8 cellular contexts compared by ENCODE assay signal in the genomic region with DNA sequence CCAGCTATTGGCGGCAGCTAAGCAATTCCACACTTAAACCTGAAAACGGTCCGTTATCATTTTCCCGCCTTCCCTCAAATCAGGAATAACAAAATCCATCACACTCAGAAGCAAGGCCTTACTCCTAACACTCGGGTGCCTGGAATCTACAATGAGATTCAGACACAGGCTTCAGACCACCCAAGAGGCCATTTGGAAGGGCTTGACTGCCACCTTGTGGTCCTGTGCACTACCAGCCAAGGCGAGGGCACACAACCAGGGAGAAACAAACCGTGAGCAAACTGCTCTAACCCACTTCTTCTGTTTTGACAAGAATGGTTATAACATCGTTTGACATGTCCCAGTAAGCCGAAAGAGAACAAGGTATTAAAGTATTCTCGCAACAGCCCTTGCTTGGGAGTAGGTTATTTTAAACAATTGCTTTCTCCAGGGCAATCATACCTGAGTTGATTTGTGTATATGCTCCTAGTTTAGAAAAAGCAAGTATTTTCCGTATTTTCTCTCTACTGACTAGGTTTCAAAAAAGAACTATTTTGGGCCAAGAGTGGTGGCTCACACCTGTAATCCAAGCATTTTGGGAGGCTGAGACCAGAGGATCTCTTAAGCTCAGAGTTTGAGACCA. TPM values are rescaled to one million over a fixed set of nuclear protein-coding genes. Genes with fewer than 3 reads are reported as not detected.
DNase-seq lines count a peak whose midpoint lies in the region; ATAC-seq, FAIRE-seq and TF ChIP-seq lines count a peak whose summit lies in the region.

No MANE protein-coding gene starts in this region.

- no peak overlapping the region for H3K4me3 ChIP-seq in AG09309 (ENCODE audit: control insufficient read depth, low read depth, low read length)

- H3K4me3 Mint-ChIP-seq in activated T-cell treated with anti-CD3 and anti-CD28 coated beads, Interleukin-2, amount 50 U/mL, for 4 hours: no peak overlapping the region
- no peak overlapping the region for H3K4me3 Mint-ChIP-seq in progenitor cell of endocrine pancreas (ENCODE audit: low read depth)

- DNase-seq in AG09309 (ENCODE audit: low read depth) (peak; percentile 21), GM18507 (ENCODE audit: extremely low spot score, insufficient read length, low read depth) (no peak), NCI-H748 treated with DMSO at 0.1 percent for 48 hours (lab: John Stamatoyannopoulos, UW) (peak; percentile 12), glomerular endothelial cell (ENCODE audit: extremely low read depth, low read depth, low spot score) (peak; percentile 51), progenitor cell of endocrine pancreas (ENCODE audit: low spot score, unreplicated experiment) (peak; percentile 66)
- DNase-seq in activated T-cell treated with anti-CD3 and anti-CD28 coated beads, Interleukin-2, amount 50 U/mL, for 4 hours: peak; percentile 9

- H3K4me1 Mint-ChIP-seq in activated T-cell treated with anti-CD3 and anti-CD28 coated beads, Interleukin-2, amount 50 U/mL, for 4 hours (ENCODE audit: low read depth): no peaks in the 10 kb centered on the region
- H3K4me1 Mint-ChIP-seq in progenitor cell of endocrine pancreas (ENCODE audit: low read depth): no peaks in the 10 kb centered on the region

- H3K27ac Mint-ChIP-seq in progenitor cell of endocrine pancreas: no peak overlapping the region

- peaks cover 4% of the 10 kb centered on the region for H3K36me3 Mint-ChIP-seq in activated T-cell treated with anti-CD3 and anti-CD28 coated beads, Interleukin-2, amount 50 U/mL, for 4 hours (ENCODE audit: insufficient read depth)
- H3K36me3 Mint-ChIP-seq in progenitor cell of endocrine pancreas (ENCODE audit: insufficient read depth): no peaks in the 10 kb centered on the region

- peaks cover 4% of the 10 kb centered on the region for H3K27me3 Mint-ChIP-seq in activated T-cell treated with anti-CD3 and anti-CD28 coated beads, Interleukin-2, amount 50 U/mL, for 4 hours (ENCODE audit: low read depth)
- H3K27me3 Mint-ChIP-seq in progenitor cell of endocrine pancreas: peaks cover 11% of the 10 kb centered on the region

- TF ChIP-seq CTCF in AG09309 (IDR thresholded peaks at IDR 0.05; ENCODE audit: control insufficient read depth, insufficient read depth, low read depth, low read length, missing control alignments): peak; percentile 83
- peak; percentile 93 for TF ChIP-seq CTCF in progenitor cell of endocrine pancreas (IDR thresholded peaks at IDR 0.05; ENCODE audit: unreplicated experiment)

- no peaks in the 10 kb centered on the region for H3K9me3 Mint-ChIP-seq in activated T-cell treated with anti-CD3 and anti-CD28 coated beads, Interleukin-2, amount 50 U/mL, for 4 hours
- H3K9me3 Mint-ChIP-seq in progenitor cell of endocrine pancreas (ENCODE audit: low read depth): no peaks in the 10 kb centered on the region

- peak; percentile 73 for FAIRE-seq in GM18507 (lab: Jason Lieb, UNC)

- ATAC-seq in HG03103 (IDR thresholded peaks at IDR 0.05; ENCODE audit: low read depth, unreplicated experiment) (peak; percentile 82), GM21515 (IDR thresholded peaks at IDR 0.05; ENCODE audit: unreplicated experiment) (no peak)
- ATAC-seq in activated T-cell treated with anti-CD3 and anti-CD28 coated beads, Interleukin-2, amount 50 U/mL, for 4 hours: peak; percentile 61 to 62

RNA-seq across cellular contexts. Expression of gene TAFA4, which starts 40.1 kb away (rescaled TPM):
- total RNA-seq in activated T-cell treated with anti-CD3 and anti-CD28 coated beads, Interleukin-2, amount 50 U/mL, for 4 hours: not detected
- total RNA-seq in glomerular endothelial cell: not detected in 2 replicates
- total RNA-seq in progenitor cell of endocrine pancreas: 0.18 and 0.86 TPM in 2 replicates

RNA-seq across cellular contexts. Expression of gene EOGT, which starts 41.0 kb away (rescaled TPM):
- total RNA-seq in activated T-cell treated with anti-CD3 and anti-CD28 coated beads, Interleukin-2, amount 50 U/mL, for 4 hours: 10 to 100 TPM; 10.4 to 11.5 (median 10.5) TPM
- total RNA-seq in glomerular endothelial cell: 71.4 and 82.9 TPM in 2 replicates
- 15.5 and 17.5 TPM in 2 replicates for total RNA-seq in progenitor cell of endocrine pancreas
